In genomic region chr15:42605281-42605744, GRCh38 we compare ENCODE assay signal across 9 cellular contexts. TPM values are rescaled to one million over a fixed set of nuclear protein-coding genes. Genes with fewer than 3 reads are reported as not detected.
DNase-seq lines count a peak whose midpoint lies in the region; ATAC-seq and TF ChIP-seq lines count a peak whose summit lies in the region.
"Had no signal": no experiment of that assay in that cellular context is flagged by ENCODE, and none has a peak within 500 bp of the region (broad histone marks: within the 10 kb centered on the region; RNA-seq: fewer than 3 reads in every experiment).

No MANE protein-coding gene starts in this region.

- H2AFZ ChIP-seq in OCI-LY1 (ENCODE audit: low read length) = no peak overlapping the region

- no peaks in the 10 kb centered on the region for H3K9me2 ChIP-seq in OCI-LY1 (ENCODE audit: low read depth, low read length)

- H3K9ac ChIP-seq in OCI-LY1 (ENCODE audit: low read length) = peak overlapping the region; percentile 50

- no peak for TF ChIP-seq POLR2A in uterus (IDR thresholded peaks at IDR 0.05)

- H3K4me1 ChIP-seq in OCI-LY1 (ENCODE audit: insufficient read depth, low read length, severe bottlenecking) = peaks cover 77% of the 10 kb centered on the region
- peaks cover 10% of the 10 kb centered on the region for H3K4me1 ChIP-seq in cardiac muscle cell (ENCODE audit: low read depth)
- peaks cover 0 to 7% of the 10 kb centered on the region in 2 donors for H3K4me1 ChIP-seq in uterus

- H3F3A ChIP-seq in OCI-LY1 (ENCODE audit: insufficient read depth, low read length) = peaks cover 7% of the 10 kb centered on the region; the same call in 1 of the 2 replicates

- H3K4me1 Mint-ChIP-seq in progenitor cell of endocrine pancreas (ENCODE audit: low read depth) = peaks cover 2% of the 10 kb centered on the region

- H3K36me3 ChIP-seq in OCI-LY1 (ENCODE audit: insufficient read depth, low read length) (peaks cover 14% of the 10 kb centered on the region), cardiac muscle cell (no peaks in the 10 kb centered on the region), uterus (no peaks in the 10 kb centered on the region)

- DNase-seq in Right ventricle myocardium inferior (ENCODE audit: missing footprints) (no peak), cardiac septum (ENCODE audit: low spot score) (no peak), cardiac muscle cell (ENCODE audit: low read depth in 1 of 2, low spot score in 1 of 2) (peak; percentile 38 to 65), uterus (no peak), NCI-H1092 (lab: John Stamatoyannopoulos, UW) (no peak), progenitor cell of endocrine pancreas (ENCODE audit: low spot score, unreplicated experiment) (no peak)
- DNase-seq: DND-41 had no signal

- H3K4me3 Mint-ChIP-seq in progenitor cell of endocrine pancreas (ENCODE audit: low read depth) = no peak overlapping the region

- H3K9me3 Mint-ChIP-seq in progenitor cell of endocrine pancreas (ENCODE audit: low read depth) = peaks cover 4% of the 10 kb centered on the region

- no peaks in the 10 kb centered on the region for H3K36me3 Mint-ChIP-seq in progenitor cell of endocrine pancreas (ENCODE audit: insufficient read depth)

- H3K4me3 ChIP-seq in OCI-LY1 (ENCODE audit: low read depth, low read length, poor library complexity, severe bottlenecking) (peak overlapping the region; percentile 12), cardiac muscle cell (no peak overlapping the region), uterus (no peak overlapping the region)

- TF ChIP-seq CTCF in OCI-LY1 (IDR thresholded peaks at IDR 0.05; ENCODE audit: low read length) (no peak), cardiac muscle cell (IDR thresholded peaks at IDR 0.05; ENCODE audit: low read depth, low read length) (no peak), uterus (IDR thresholded peaks at IDR 0.05) (no peak), progenitor cell of endocrine pancreas (IDR thresholded peaks at IDR 0.05; ENCODE audit: unreplicated experiment) (no peak)

- intact Hi-C loops in Right ventricle myocardium inferior (cut with DNase I) = loop anchor here (5.0 kb wide), 1 partner anchor 42 kb away; no protein-coding TSS in a partner anchor
- intact Hi-C loops in cardiac septum (cut with DNase I) = no loop called here
- intact Hi-C loops in uterus (cut with DNase I; ENCODE audit: low total_unique reads) = no loop called here

- no peaks in the 10 kb centered on the region for H4K20me1 ChIP-seq in OCI-LY1 (ENCODE audit: insufficient read depth, low read length)

- H3K27ac ChIP-seq in OCI-LY1 (ENCODE audit: low read depth, low read length, poor library complexity, severe bottlenecking) (peak overlapping the region; percentile 98), cardiac muscle cell (no peak overlapping the region), uterus (peak overlapping the region; percentile 65 to 79)

- H3K79me2 ChIP-seq in OCI-LY1 (ENCODE audit: insufficient read depth, low read length) = no peaks in the 10 kb centered on the region

- ATAC-seq in Right ventricle myocardium inferior (peak; percentile 47), HG02759 (IDR thresholded peaks at IDR 0.05; ENCODE audit: unreplicated experiment) (no peak)

- H3K27me3 ChIP-seq in OCI-LY1 (ENCODE audit: insufficient read depth, low read length) (no peaks in the 10 kb centered on the region), cardiac muscle cell (no peaks in the 10 kb centered on the region), uterus (no peaks in the 10 kb centered on the region)

- peaks cover 3% of the 10 kb centered on the region for H3K27me3 Mint-ChIP-seq in progenitor cell of endocrine pancreas

- H3K4me2 ChIP-seq in OCI-LY1 (ENCODE audit: low read length) = peak overlapping the region; percentile 58

- H3K27ac Mint-ChIP-seq in progenitor cell of endocrine pancreas = no peak overlapping the region

- 0 out of 2 replicates have a peak, but pooled peaks cover 3% of the 10 kb centered on the region for H3K9me3 ChIP-seq in OCI-LY1 (ENCODE audit: low read length)
- no peaks in the 10 kb centered on the region for H3K9me3 ChIP-seq in cardiac muscle cell (ENCODE audit: low read depth)
- no peaks in the 10 kb centered on the region for H3K9me3 ChIP-seq in uterus

RNA-seq across cellular contexts. Expression of gene STARD9, which starts 29.9 kb away (rescaled TPM):
- total RNA-seq in Right ventricle myocardium inferior (7.2 TPM), cardiac septum (9.2 TPM), cardiac muscle cell (2.3 and 5.5 TPM in 2 replicates), uterus (10 to 100 TPM; 22.8 to 67.2 (median 25.2) TPM), progenitor cell of endocrine pancreas (1.8 and 2.5 TPM in 2 replicates)
- 2.0 and 2.2 TPM in 2 replicates for polyA plus RNA-seq in cardiac muscle cell

RNA-seq across cellular contexts. Expression of gene HAUS2, which starts 56.7 kb away (rescaled TPM):
- total RNA-seq in Right ventricle myocardium inferior (11.7 TPM), cardiac septum (14.7 TPM), cardiac muscle cell (19.1 and 26.9 TPM in 2 replicates), uterus (10 to 100 TPM in 2 of 4 donors, 1 to 10 TPM in 2; 3.5 to 28.1 (median 14.6) TPM), progenitor cell of endocrine pancreas (22.0 and 24.2 TPM in 2 replicates)
- polyA plus RNA-seq in cardiac muscle cell = 12.1 and 16.6 TPM in 2 replicates

RNA-seq across cellular contexts. Expression of gene LRRC57, which starts 56.7 kb away (rescaled TPM):
- total RNA-seq in Right ventricle myocardium inferior (15.1 TPM), cardiac septum (16.9 TPM), cardiac muscle cell (7.5 and 20.3 TPM in 2 replicates), uterus (10 to 100 TPM in 3 of 4 donors, 1 to 10 TPM in 1; 8.7 to 27.1 (median 21.9) TPM), progenitor cell of endocrine pancreas (27.0 and 27.6 TPM in 2 replicates)
- polyA plus RNA-seq in cardiac muscle cell = 10.7 and 18.0 TPM in 2 replicates

Comparison
In these comparisons a context has a peak if more than half of its experiments do, and no peak if none do; other contexts are left out.
1. DNase-seq: peak in cardiac muscle cell (2 of 2); none in Right ventricle myocardium inferior (single experiment), cardiac septum (single experiment), uterus (0 of 2), NCI-H1092 (single experiment) and progenitor cell of endocrine pancreas (single experiment).